In the genomic region with DNA sequence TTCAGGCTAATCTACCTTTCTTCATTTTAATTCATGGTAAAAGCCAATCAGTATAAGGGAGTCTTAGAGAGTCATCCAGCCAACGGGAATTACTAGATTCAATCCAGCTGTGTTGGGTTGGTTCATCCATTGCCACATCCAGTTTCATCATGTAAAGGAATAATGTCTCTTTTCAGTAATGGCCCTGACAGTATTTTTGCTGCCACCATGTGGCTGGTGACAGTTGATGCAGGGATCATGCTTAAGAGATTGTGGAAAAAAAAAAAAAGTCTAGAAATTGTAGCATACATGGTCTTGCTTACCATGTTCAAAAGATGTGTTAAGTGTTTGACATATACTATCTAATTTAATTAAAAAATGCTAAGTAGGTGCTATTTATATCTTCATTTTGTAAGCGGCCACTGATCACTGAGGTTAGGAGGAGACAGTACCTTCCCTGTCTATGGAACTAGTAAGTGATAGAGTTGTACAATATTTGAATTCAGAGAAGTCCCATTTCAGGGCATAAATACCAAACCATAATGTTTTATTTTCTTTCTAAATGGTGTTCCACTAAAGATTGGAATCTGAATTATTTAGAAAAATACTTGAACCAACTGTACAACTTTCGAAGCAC, we compare ENCODE assay signal across 8 cellular contexts.
A peak's percentile ranks its signal among the peaks of the same experiment; 100 is the strongest.
DNase-seq lines count a peak whose midpoint lies in the region; ATAC-seq and TF ChIP-seq lines count a peak whose summit lies in the region.

No MANE protein-coding gene starts in this region.

- H3K27me3 Mint-ChIP-seq in mesothelial cell of epicardium (ENCODE audit: low read depth), result no peaks in the 10 kb centered on the region

- H3K4me3 Mint-ChIP-seq in mesothelial cell of epicardium, result no peak overlapping the region

- no peaks in the 10 kb centered on the region for H3K4me1 Mint-ChIP-seq in mesothelial cell of epicardium

- no peak overlapping the region for H3K27ac Mint-ChIP-seq in mesothelial cell of epicardium

- TF ChIP-seq CTCF in cardiac fibroblast (IDR thresholded peaks at IDR 0.05; ENCODE audit: low read depth, low read length) (peak; percentile 48), mesothelial cell of epicardium (IDR thresholded peaks at IDR 0.05; ENCODE audit: unreplicated experiment) (peak; percentile 75)

- DNase-seq in COLO668 (lab: John Stamatoyannopoulos, UW; ENCODE audit: unreplicated experiment) (peak; percentile 3), NCI-H526 (lab: John Stamatoyannopoulos, UW) (peak; percentile 33 to 59), cardiac fibroblast (ENCODE audit: low read depth in 2 of 2) (peak; percentile 46 to 60), mesothelial cell of epicardium (ENCODE audit: low spot score in 2 of 2, unreplicated experiment in 2 of 2) (no peak), NCI-H774 (lab: John Stamatoyannopoulos, UW) (no peak)
- no peak for DNase-seq in activated CD4-positive, alpha-beta T cell treated with anti-CD3 and anti-CD28 coated beads for 4 hours

- no peak overlapping the region for H3K4me3 ChIP-seq in cardiac fibroblast (replicated peaks in 1 of 2; ENCODE audit: low read depth in 2 of 2, low read length in 2 of 2)

- H3K36me3 Mint-ChIP-seq in mesothelial cell of epicardium, result no peaks in the 10 kb centered on the region

- no peaks in the 10 kb centered on the region for H3K9me3 Mint-ChIP-seq in mesothelial cell of epicardium

- ATAC-seq in GM18867 (IDR thresholded peaks at IDR 0.05; ENCODE audit: unreplicated experiment), result peak; percentile 89
- ATAC-seq in HG03103 (IDR thresholded peaks at IDR 0.05; ENCODE audit: low read depth, unreplicated experiment), result peak; percentile 73

Comparison
In these comparisons a context has a peak if more than half of its experiments do, and no peak if none do; other contexts are left out.
1. DNase-seq: peak in COLO668 (single experiment), NCI-H526 (2 of 2) and cardiac fibroblast (2 of 2); none in mesothelial cell of epicardium (0 of 2), activated CD4-positive, alpha-beta T cell treated with anti-CD3 and anti-CD28 coated beads for 4 hours (0 of 2) and NCI-H774 (single experiment).